Comparison of ENCODE assay signal across 23 cellular contexts in genomic region chr3:179658584-179658983, GRCh38. TPM values are rescaled to one million over a fixed set of nuclear protein-coding genes. Genes with fewer than 3 reads are reported as not detected.
A peak's percentile ranks its signal among the peaks of the same experiment; 100 is the strongest.
DNase-seq lines count a peak whose midpoint lies in the region; ATAC-seq, FAIRE-seq and TF ChIP-seq lines count a peak whose summit lies in the region.
"Had no signal": no experiment of that assay in that cellular context is flagged by ENCODE, and none has a peak within 500 bp of the region (broad histone marks: within the 10 kb centered on the region; RNA-seq: fewer than 3 reads in every experiment).

No MANE protein-coding gene starts in this region.

- TF ChIP-seq RAD21 in HepG2 (CRISPR knock-in tag; IDR thresholded peaks at IDR 0.05): no peak

- no TSS peak for BruUV-seq in HepG2 (replicated peaks; lab: Mats Ljungman, UMichigan)

- H3K4me3 ChIP-seq in HepG2 (replicated peaks in 1 of 3; ENCODE audit: insufficient read depth in 1 of 3, low read depth in 2 of 3, low read length in 3 of 3): no peak overlapping the region
- no peak overlapping the region for H3K4me3 ChIP-seq in right lobe of liver
- peak overlapping the region; percentile 25 for H3K4me3 ChIP-seq in psoas muscle
- H3K4me3 ChIP-seq: GM23248 had no signal

- no peak for TF ChIP-seq EP300 in HepG2 (IDR thresholded peaks at IDR 0.05; ENCODE audit: low read depth in 2 of 2, low read length in 2 of 2)
- no peak for TF ChIP-seq EP300 in HepG2 (CRISPR knock-in tag; IDR thresholded peaks at IDR 0.05; ENCODE audit: borderline replicate concordance)

- 96% methylated on average over 2 of the region's 2 CpGs for WGBS in HepG2 (ENCODE audit: low lambda C conversion rate)
- 94% methylated on average over 2 of the region's 2 CpGs for WGBS in right lobe of liver (ENCODE audit: insufficient coverage, low coverage, low lambda C conversion rate, missing lambda C conversion rate)
- 24 to 43% (median 27%) methylated on average over 2 of the region's 2 CpGs for WGBS in psoas muscle, 3 donors

- no peak overlapping the region for H2AFZ ChIP-seq in HepG2 (ENCODE audit: low read length)
- H2AFZ ChIP-seq: GM23248 had no signal

- H3K27ac Mint-ChIP-seq in glutamatergic neuron (ENCODE audit: unreplicated experiment): peak overlapping the region; percentile 59

- no peaks in the 10 kb centered on the region for H3K27me3 ChIP-seq in HepG2 (ENCODE audit: control insufficient read depth in 1 of 2, insufficient read depth in 2 of 2, low read length in 2 of 2)
- H3K27me3 ChIP-seq in right lobe of liver: no peaks in the 10 kb centered on the region
- no peaks in the 10 kb centered on the region for H3K27me3 ChIP-seq in psoas muscle (ENCODE audit: insufficient read depth in 3 of 3, low read length in 2 of 3)

- H3K4me1 Mint-ChIP-seq in glutamatergic neuron (ENCODE audit: low read depth, unreplicated experiment): peaks cover 65% of the 10 kb centered on the region

- FAIRE-seq in HepG2 (lab: Jason Lieb, UNC): no peak
- FAIRE-seq: GM12892, GM18507 had no signal

- no peak for DNase-seq in HepG2 (ENCODE audit: low spot score)
- DNase-seq in right lobe of liver: no peak
- no peak for DNase-seq in glutamatergic neuron
- no peak for DNase-seq in psoas muscle
- DNase-seq: C1 segment of cervical spinal cord; CD8-positive, alpha-beta memory T cell; DMS53; GM23248; HCEC 1CT; KBM-7; MV-4-11; NCI-H1417; NCI-H187; NCI-H2107; NCI-H226; NCI-H524; PC-3; RPMI8226 had no signal

- H4K20me1 ChIP-seq in HepG2 (ENCODE audit: insufficient read depth, low read length): no peaks in the 10 kb centered on the region

- TF ChIP-seq CTCF in HepG2 (CRISPR knock-in tag; IDR thresholded peaks at IDR 0.05): no peak
- TF ChIP-seq CTCF in right lobe of liver (IDR thresholded peaks at IDR 0.05): no peak
- TF ChIP-seq CTCF in glutamatergic neuron (IDR thresholded peaks at IDR 0.05; ENCODE audit: partially characterized antibody, unreplicated experiment): no peak
- TF ChIP-seq CTCF in psoas muscle (IDR thresholded peaks at IDR 0.05): no peak

- peak overlapping the region; percentile 9; the same call in 1 of the 2 replicates for H3K4me2 ChIP-seq in HepG2 (ENCODE audit: low read depth, low read length)

- H3K9me3 Mint-ChIP-seq in glutamatergic neuron (ENCODE audit: unreplicated experiment): peaks cover 22% of the 10 kb centered on the region
- H3K9me3 Mint-ChIP-seq: CD8-positive, alpha-beta memory T cell had no signal

- H3K27ac ChIP-seq in HepG2 (ENCODE audit: extremely low read length, insufficient read depth, low read length): no peak overlapping the region
- no peak overlapping the region for H3K27ac ChIP-seq in right lobe of liver
- peak overlapping the region; percentile 98 for H3K27ac ChIP-seq in psoas muscle
- H3K27ac ChIP-seq: GM23248 had no signal

- H3K36me3 Mint-ChIP-seq in glutamatergic neuron (ENCODE audit: unreplicated experiment): no peaks in the 10 kb centered on the region

- peaks cover 91% of the 10 kb centered on the region for H3K4me1 ChIP-seq in HepG2 (ENCODE audit: insufficient read depth, low read length)
- no peaks in the 10 kb centered on the region for H3K4me1 ChIP-seq in right lobe of liver
- H3K4me1 ChIP-seq in psoas muscle: peaks cover 72% of the 10 kb centered on the region

- H3K9me3 ChIP-seq in HepG2 (ENCODE audit: low read length): no peaks in the 10 kb centered on the region
- H3K9me3 ChIP-seq in right lobe of liver: no peaks in the 10 kb centered on the region
- no peaks in the 10 kb centered on the region for H3K9me3 ChIP-seq in psoas muscle

- H3K36me3 ChIP-seq in HepG2 (replicated peaks in 1 of 2; ENCODE audit: control insufficient read depth in 1 of 2, insufficient read depth in 2 of 2, low read length in 2 of 2) (peaks cover 0 to 7% of the 10 kb centered on the region in 2 experiments; a peak in 2 of 5 replicates), right lobe of liver (no peaks in the 10 kb centered on the region), psoas muscle (ENCODE audit: insufficient read depth in 1 of 2, low read depth in 1 of 2) (no peaks in the 10 kb centered on the region)

- POLR2A ChIA-PET in HepG2 (lab: Yijun Ruan, JAX): interaction anchor here (1.6 kb wide), 1 partner anchor 14 kb away, joined by 7 read pairs; no protein-coding TSS in a partner anchor

- no peak overlapping the region for H3K9ac ChIP-seq in HepG2 (ENCODE audit: insufficient read depth, low read depth, low read length)
- H3K9ac ChIP-seq: GM23248 had no signal

- peaks cover 5% of the 10 kb centered on the region for H3K27me3 Mint-ChIP-seq in glutamatergic neuron (ENCODE audit: unreplicated experiment)
- H3K27me3 Mint-ChIP-seq: CD8-positive, alpha-beta memory T cell had no signal

- in situ Hi-C loops in HepG2 (cut with HindIII; ENCODE audit: extremely low pct_ligation_motif_present, low pct_unique_long_range_greater_than_20kb): no loop called here

- CTCF ChIA-PET in HepG2 (lab: Yijun Ruan, JAX; ENCODE audit: low intra/inter-chr PET ratio, low total read pairs): no interaction called here

- intact Hi-C loops in HepG2 (cut with micrococcal nuclease; ENCODE audit: unreplicated experiment) (no loop called here), right lobe of liver (cut with DNase I) (no loop called here), psoas muscle (cut with DNase I) (no loop called here)

- TF ChIP-seq POLR2A in HepG2 (IDR thresholded peaks at IDR 0.05; ENCODE audit: insufficient read depth in 1 of 2, low read depth in 2 of 2, low read length in 2 of 2) (no peak), right lobe of liver (IDR thresholded peaks at IDR 0.05) (no peak)

- peaks cover 92% of the 10 kb centered on the region for H3K79me2 ChIP-seq in HepG2 (ENCODE audit: insufficient read depth, low read length)

- ATAC-seq in HepG2 (no peak), right lobe of liver (no peak), psoas muscle (peak; percentile 12 to 47 (median 13)), HG02852 (IDR thresholded peaks at IDR 0.05; ENCODE audit: unreplicated experiment) (no peak), HG03521 (IDR thresholded peaks at IDR 0.05; ENCODE audit: unreplicated experiment) (no peak), HG03139 (IDR thresholded peaks at IDR 0.05; ENCODE audit: unreplicated experiment) (no peak)
- ATAC-seq: PC-3 had no signal

- H3K4me3 Mint-ChIP-seq in glutamatergic neuron (ENCODE audit: unreplicated experiment): no peak overlapping the region

RNA-seq across cellular contexts. Expression of gene USP13, which starts 5.7 kb away (rescaled TPM):
- total RNA-seq in HepG2 (2016; rRNA removed; fragmentation: Illumina TruSeq; extraction: Trizol) (15.9 and 23.2 TPM in 2 replicates), right lobe of liver (10 to 100 TPM in 1 of 6 experiments, 1 to 10 TPM in 5; 6.0 to 11.1 (median 6.9) TPM), glutamatergic neuron (ENCODE audit: unreplicated experiment) (28.5 TPM), psoas muscle (100 to 1,000 TPM; 175 to 324 (median 269) TPM)
- 11.7 and 12.8 TPM in 2 replicates for total RNA-seq in HepG2 (2016; cell fraction: cytosol; rRNA removed; fragmentation: Illumina TruSeq; extraction: Trizol; ENCODE audit: low read depth)
- total RNA-seq in HepG2 (2016; cell fraction: insoluble cytoplasmic fraction; rRNA removed; fragmentation: Illumina TruSeq; extraction: Trizol): 15.0 and 22.6 TPM in 2 replicates
- 10.0 and 10.5 TPM in 2 replicates for total RNA-seq in HepG2 (2016; cell fraction: membrane; rRNA removed; fragmentation: Illumina TruSeq; extraction: Trizol)
- total RNA-seq in HepG2 (2016; cell fraction: nucleus; rRNA removed; fragmentation: Illumina TruSeq; extraction: Trizol): 17.2 and 17.6 TPM in 2 replicates
- polyA plus RNA-seq in HepG2 (2011; rRNA removed) (29.2 and 36.7 TPM in 2 replicates), psoas muscle (10 to 100 TPM; 16.1 to 96.0 (median 86.2) TPM)
- 19.3 and 27.5 TPM in 2 replicates for polyA plus RNA-seq in HepG2 (2011; cell fraction: cytosol; rRNA removed)
- 23.3 and 29.1 TPM in 2 replicates for polyA plus RNA-seq in HepG2 (2011; cell fraction: nucleus; rRNA removed)
- 18.4 and 29.6 TPM in 2 replicates for polyA plus RNA-seq in HepG2 (2012)
- polyA plus RNA-seq in HepG2 (2016; cell fraction: cytosol; fragmentation: Illumina TruSeq; extraction: Trizol; ENCODE audit: low read depth): 1.2 and 1.6 TPM in 2 replicates
- polyA plus RNA-seq in HepG2 (2016; cell fraction: insoluble cytoplasmic fraction; fragmentation: Illumina TruSeq; extraction: Trizol; ENCODE audit: low read depth): 18.8 and 19.7 TPM in 2 replicates
- polyA plus RNA-seq in HepG2 (2016; cell fraction: membrane; fragmentation: Illumina TruSeq; extraction: Trizol; ENCODE audit: low read depth): 3.2 and 3.3 TPM in 2 replicates
- polyA plus RNA-seq in HepG2 (2016; cell fraction: nucleus; fragmentation: Illumina TruSeq; extraction: Trizol; ENCODE audit: insufficient read depth, low read depth): 16.1 and 17.8 TPM in 2 replicates
- 32.1 and 37.3 TPM in 2 replicates for polyA minus RNA-seq in HepG2 (2011; rRNA and poly(A)+ RNA removed; ENCODE audit: low replicate concordance)
- polyA minus RNA-seq in HepG2 (2011; cell fraction: cytosol; rRNA and poly(A)+ RNA removed): 38.5 and 48.8 TPM in 2 replicates
- polyA minus RNA-seq in HepG2 (2011; cell fraction: nucleus; rRNA and poly(A)+ RNA removed): 96.3 and 130 TPM in 2 replicates

RNA-seq across cellular contexts. Expression of gene NDUFB5, which starts 54.0 kb away (rescaled TPM):
- total RNA-seq in HepG2 (2016; rRNA removed; fragmentation: Illumina TruSeq; extraction: Trizol) (120 and 154 TPM in 2 replicates), right lobe of liver (100 to 1,000 TPM in 1 of 6 experiments, 10 to 100 TPM in 5; 53.4 to 102 (median 64.6) TPM), glutamatergic neuron (ENCODE audit: unreplicated experiment) (77.7 TPM), psoas muscle (100 to 1,000 TPM; 161 to 233 (median 206) TPM)
- 39.7 and 42.0 TPM in 2 replicates for total RNA-seq in HepG2 (2016; cell fraction: cytosol; rRNA removed; fragmentation: Illumina TruSeq; extraction: Trizol; ENCODE audit: low read depth)
- total RNA-seq in HepG2 (2016; cell fraction: insoluble cytoplasmic fraction; rRNA removed; fragmentation: Illumina TruSeq; extraction: Trizol): 125 and 168 TPM in 2 replicates
- total RNA-seq in HepG2 (2016; cell fraction: membrane; rRNA removed; fragmentation: Illumina TruSeq; extraction: Trizol): 56.7 and 72.1 TPM in 2 replicates
- 56.0 and 61.5 TPM in 2 replicates for total RNA-seq in HepG2 (2016; cell fraction: nucleus; rRNA removed; fragmentation: Illumina TruSeq; extraction: Trizol)
- polyA plus RNA-seq in HepG2 (2011; rRNA removed) (30.4 and 43.3 TPM in 2 replicates), psoas muscle (100 to 1,000 TPM; 147 to 261 (median 181) TPM)
- 18.5 and 30.3 TPM in 2 replicates for polyA plus RNA-seq in HepG2 (2011; cell fraction: cytosol; rRNA removed)
- 15.8 and 22.3 TPM in 2 replicates for polyA plus RNA-seq in HepG2 (2011; cell fraction: nucleus; rRNA removed)
- polyA plus RNA-seq in HepG2 (2012): 91.3 and 94.8 TPM in 2 replicates
- 39.9 and 44.5 TPM in 2 replicates for polyA plus RNA-seq in HepG2 (2016; cell fraction: cytosol; fragmentation: Illumina TruSeq; extraction: Trizol; ENCODE audit: low read depth)
- polyA plus RNA-seq in HepG2 (2016; cell fraction: insoluble cytoplasmic fraction; fragmentation: Illumina TruSeq; extraction: Trizol; ENCODE audit: low read depth): 155 and 170 TPM in 2 replicates
- polyA plus RNA-seq in HepG2 (2016; cell fraction: membrane; fragmentation: Illumina TruSeq; extraction: Trizol; ENCODE audit: low read depth): 61.9 and 64.1 TPM in 2 replicates
- 93.0 and 106 TPM in 2 replicates for polyA plus RNA-seq in HepG2 (2016; cell fraction: nucleus; fragmentation: Illumina TruSeq; extraction: Trizol; ENCODE audit: insufficient read depth, low read depth)
- polyA minus RNA-seq in HepG2 (2011; rRNA and poly(A)+ RNA removed; ENCODE audit: low replicate concordance): 6.6 and 10.2 TPM in 2 replicates
- 30.8 and 34.3 TPM in 2 replicates for polyA minus RNA-seq in HepG2 (2011; cell fraction: cytosol; rRNA and poly(A)+ RNA removed)
- polyA minus RNA-seq in HepG2 (2011; cell fraction: nucleus; rRNA and poly(A)+ RNA removed): 17.9 and 18.5 TPM in 2 replicates

RNA-seq across cellular contexts. Expression of gene MRPL47, which starts 54.1 kb away (rescaled TPM):
- 83.8 and 120 TPM in 2 replicates for total RNA-seq in HepG2 (2016; rRNA removed; fragmentation: Illumina TruSeq; extraction: Trizol)
- total RNA-seq in HepG2 (2016; cell fraction: cytosol; rRNA removed; fragmentation: Illumina TruSeq; extraction: Trizol; ENCODE audit: low read depth): 32.8 and 34.3 TPM in 2 replicates
- 77.3 and 132 TPM in 2 replicates for total RNA-seq in HepG2 (2016; cell fraction: insoluble cytoplasmic fraction; rRNA removed; fragmentation: Illumina TruSeq; extraction: Trizol)
- 32.7 and 38.5 TPM in 2 replicates for total RNA-seq in HepG2 (2016; cell fraction: membrane; rRNA removed; fragmentation: Illumina TruSeq; extraction: Trizol)
- 29.4 and 31.7 TPM in 2 replicates for total RNA-seq in HepG2 (2016; cell fraction: nucleus; rRNA removed; fragmentation: Illumina TruSeq; extraction: Trizol)
- polyA plus RNA-seq in HepG2 (2011; rRNA removed): 27.9 and 36.1 TPM in 2 replicates
- polyA plus RNA-seq in HepG2 (2011; cell fraction: cytosol; rRNA removed): 16.1 and 24.9 TPM in 2 replicates
- 6.3 and 6.9 TPM in 2 replicates for polyA plus RNA-seq in HepG2 (2011; cell fraction: nucleus; rRNA removed)
- polyA plus RNA-seq in HepG2 (2012): 31.6 and 41.5 TPM in 2 replicates
- polyA plus RNA-seq in HepG2 (2016; cell fraction: cytosol; fragmentation: Illumina TruSeq; extraction: Trizol; ENCODE audit: low read depth): 37.9 and 39.7 TPM in 2 replicates
- polyA plus RNA-seq in HepG2 (2016; cell fraction: insoluble cytoplasmic fraction; fragmentation: Illumina TruSeq; extraction: Trizol; ENCODE audit: low read depth): 137 and 147 TPM in 2 replicates
- 34.8 and 37.3 TPM in 2 replicates for polyA plus RNA-seq in HepG2 (2016; cell fraction: membrane; fragmentation: Illumina TruSeq; extraction: Trizol; ENCODE audit: low read depth)
- 51.7 and 59.5 TPM in 2 replicates for polyA plus RNA-seq in HepG2 (2016; cell fraction: nucleus; fragmentation: Illumina TruSeq; extraction: Trizol; ENCODE audit: insufficient read depth, low read depth)
- 8.7 and 22.5 TPM in 2 replicates for polyA minus RNA-seq in HepG2 (2011; rRNA and poly(A)+ RNA removed; ENCODE audit: low replicate concordance)
- 14.0 and 14.8 TPM in 2 replicates for polyA minus RNA-seq in HepG2 (2011; cell fraction: cytosol; rRNA and poly(A)+ RNA removed)
- polyA minus RNA-seq in HepG2 (2011; cell fraction: nucleus; rRNA and poly(A)+ RNA removed): 15.8 and 20.0 TPM in 2 replicates
- total RNA-seq in right lobe of liver: 10 to 100 TPM; 12.4 to 25.0 (median 18.2) TPM
- 45.0 TPM for total RNA-seq in glutamatergic neuron (ENCODE audit: unreplicated experiment)
- 10 to 100 TPM; 29.4 to 62.6 (median 38.8) TPM for total RNA-seq in psoas muscle
- 100 to 1,000 TPM in 1 of 3 donors, 10 to 100 TPM in 2; 63.2 to 108 (median 87.5) TPM for polyA plus RNA-seq in psoas muscle

Comparison
In these comparisons a context has a peak if more than half of its experiments do, and no peak if none do; other contexts are left out.
1. ATAC-seq: peak in psoas muscle (4 of 4); none in HepG2 (single experiment), right lobe of liver (0 of 4), HG02852 (single experiment), HG03521 (single experiment) and HG03139 (single experiment).